8 cellular contexts compared by ENCODE assay signal in genomic region chr1:212286437-212287131, GRCh38. TPM values are rescaled to one million over a fixed set of nuclear protein-coding genes. Genes with fewer than 3 reads are reported as not detected.
DNase-seq lines count a peak whose midpoint lies in the region; ATAC-seq and TF ChIP-seq lines count a peak whose summit lies in the region.

No MANE protein-coding gene starts in this region.

- DNase-seq in activated T-cell treated with anti-CD3 and anti-CD28 coated beads, Interleukin-2, amount 50 U/mL, for 24 hours: no peak
- no peak for DNase-seq in activated T-cell treated with anti-CD3 and anti-CD28 coated beads, Interleukin-2, amount 50 U/mL, for 1 hour
- peak; percentile 35 for DNase-seq in colonic mucosa
- DNase-seq in mucosa of descending colon: peak in 1 of 3 donors; percentile 21
- no peak for DNase-seq in cerebellum (ENCODE audit: low spot score)
- DNase-seq in NCI-H2081 (lab: John Stamatoyannopoulos, UW): no peak

- H3K4me3 ChIP-seq in OCI-LY3 (ENCODE audit: low read length) (peak overlapping the region; percentile 84), colonic mucosa (peak overlapping the region; percentile 85), mucosa of descending colon (peak overlapping the region; percentile 91)

- no peak for TF ChIP-seq CTCF in OCI-LY3 (IDR thresholded peaks at IDR 0.05; ENCODE audit: low read depth, low read length)
- no peak for TF ChIP-seq CTCF in colonic mucosa (IDR thresholded peaks at IDR 0.05)
- no peak for TF ChIP-seq CTCF in mucosa of descending colon (IDR thresholded peaks at IDR 0.05)

- peak overlapping the region; percentile 74 for H3K9ac ChIP-seq in OCI-LY3 (ENCODE audit: low read length)
- peak overlapping the region; percentile 98 to 99 for H3K9ac ChIP-seq in colonic mucosa (ENCODE audit: low read depth in 2 of 2, low read length in 2 of 2)

- intact Hi-C loops in colonic mucosa (cut with DNase I): loop anchor here (5.0 kb wide), 1 partner anchor 54 kb away; no protein-coding TSS in a partner anchor
- intact Hi-C loops in mucosa of descending colon (cut with DNase I, micrococcal nuclease): no loop called here

- peak overlapping the region; percentile 24; the same call in 1 of the 2 replicates for H2AFZ ChIP-seq in OCI-LY3 (ENCODE audit: low read depth, low read length)

- H3K27ac ChIP-seq in OCI-LY3 (ENCODE audit: low read length): peak overlapping the region; percentile 76
- peak overlapping the region; percentile 99 for H3K27ac ChIP-seq in colonic mucosa

- H3K27me3 ChIP-seq in OCI-LY3 (ENCODE audit: low read depth, low read length) (no peaks in the 10 kb centered on the region), colonic mucosa (no peaks in the 10 kb centered on the region)

- ATAC-seq in mucosa of descending colon (peak; percentile 6), HG03432 (IDR thresholded peaks at IDR 0.05; ENCODE audit: unreplicated experiment) (no peak)

- peak overlapping the region; percentile 97 for H3K4me3 Mint-ChIP-seq in activated T-cell treated with anti-CD3 and anti-CD28 coated beads, Interleukin-2, amount 50 U/mL, for 24 hours

- peaks cover 6% of the 10 kb centered on the region; the same call in 1 of the 2 replicates for H4K20me1 ChIP-seq in OCI-LY3 (ENCODE audit: insufficient read depth, low read length)

- peak overlapping the region; percentile 95 for H3K27ac Mint-ChIP-seq in activated T-cell treated with anti-CD3 and anti-CD28 coated beads, Interleukin-2, amount 50 U/mL, for 24 hours

- peak overlapping the region; percentile 86 for H3K4me2 ChIP-seq in OCI-LY3 (ENCODE audit: low read length)

- H3K9me3 ChIP-seq in OCI-LY3 (ENCODE audit: insufficient read depth, low read length) (no peaks in the 10 kb centered on the region), colonic mucosa (no peaks in the 10 kb centered on the region), mucosa of descending colon (no peaks in the 10 kb centered on the region)

- H3K79me2 ChIP-seq in OCI-LY3 (ENCODE audit: low read length): peaks cover 55% of the 10 kb centered on the region

- peaks cover 28% of the 10 kb centered on the region for H3K36me3 Mint-ChIP-seq in activated T-cell treated with anti-CD3 and anti-CD28 coated beads, Interleukin-2, amount 50 U/mL, for 24 hours (ENCODE audit: low read depth)

- H3K27me3 Mint-ChIP-seq in activated T-cell treated with anti-CD3 and anti-CD28 coated beads, Interleukin-2, amount 50 U/mL, for 24 hours: no peaks in the 10 kb centered on the region

- peaks cover 33% of the 10 kb centered on the region for H3K4me1 ChIP-seq in OCI-LY3 (ENCODE audit: low read length)
- H3K4me1 ChIP-seq in colonic mucosa: peaks cover 20% of the 10 kb centered on the region
- peaks cover 42% of the 10 kb centered on the region for H3K4me1 ChIP-seq in mucosa of descending colon (ENCODE audit: low read depth)

- H3K4me1 Mint-ChIP-seq in activated T-cell treated with anti-CD3 and anti-CD28 coated beads, Interleukin-2, amount 50 U/mL, for 24 hours (ENCODE audit: low read depth): peaks cover 50% of the 10 kb centered on the region

- H3K9me3 Mint-ChIP-seq in activated T-cell treated with anti-CD3 and anti-CD28 coated beads, Interleukin-2, amount 50 U/mL, for 24 hours: no peaks in the 10 kb centered on the region

- H3K36me3 ChIP-seq in OCI-LY3 (replicated peaks; ENCODE audit: low read depth, low read length) (peaks cover 3% of the 10 kb centered on the region), colonic mucosa (no peaks in the 10 kb centered on the region), mucosa of descending colon (ENCODE audit: low read depth) (no peaks in the 10 kb centered on the region)

RNA-seq across cellular contexts. Expression of gene PPP2R5A, which starts 1.4 kb away (rescaled TPM):
- total RNA-seq in colonic mucosa (10 to 100 TPM; 62.4 to 78.2 TPM), mucosa of descending colon (10 to 100 TPM; 56.5 to 63.9 (median 63.3) TPM), cerebellum (15.7 TPM)
